ENCODE assay signal across 1 cellular context in genomic region chr10:12351447-12351846, GRCh38.
TF ChIP-seq lines count a peak whose summit lies in the region.

No MANE protein-coding gene starts in this region.

TF ChIP-seq in HepG2, 621 proteins besides CTCF, POLR2A, EP300 and RAD21 (continued from another document):
- TF ChIP-seq ARID5B (CRISPR knock-in tag; IDR thresholded peaks at IDR 0.05) (no peak), PHF8 (CRISPR knock-in tag; IDR thresholded peaks at IDR 0.05) (no peak), ZNF773 (CRISPR knock-in tag; IDR thresholded peaks at IDR 0.05; ENCODE audit: borderline replicate concordance) (no peak), ZNF790 (CRISPR knock-in tag; IDR thresholded peaks at IDR 0.05; ENCODE audit: borderline replicate concordance) (no peak), AFF4 (CRISPR knock-in tag; IDR thresholded peaks at IDR 0.05) (no peak), SMARCE1 (IDR thresholded peaks at IDR 0.05; ENCODE audit: borderline replicate concordance) (no peak), ZNF883 (CRISPR knock-in tag; IDR thresholded peaks at IDR 0.05; ENCODE audit: not compliant biosample characterization) (no peak), ZBTB14 (CRISPR knock-in tag; IDR thresholded peaks at IDR 0.05) (no peak), ZNF281 (CRISPR knock-in tag; IDR thresholded peaks at IDR 0.05; ENCODE audit: borderline replicate concordance) (no peak), TRAFD1 (CRISPR knock-in tag; IDR thresholded peaks at IDR 0.05; ENCODE audit: borderline replicate concordance) (no peak), ESRRA (CRISPR knock-in tag; IDR thresholded peaks at IDR 0.05; ENCODE audit: low read depth) (no peak), ZNF691 (CRISPR knock-in tag; IDR thresholded peaks at IDR 0.05; ENCODE audit: borderline replicate concordance, low read depth) (no peak), ZNF580 (CRISPR knock-in tag; IDR thresholded peaks at IDR 0.05; ENCODE audit: borderline replicate concordance, low read depth) (no peak)
TF ChIP-seq in HepG2: peak in this region for 0.
